In the genomic region with DNA sequence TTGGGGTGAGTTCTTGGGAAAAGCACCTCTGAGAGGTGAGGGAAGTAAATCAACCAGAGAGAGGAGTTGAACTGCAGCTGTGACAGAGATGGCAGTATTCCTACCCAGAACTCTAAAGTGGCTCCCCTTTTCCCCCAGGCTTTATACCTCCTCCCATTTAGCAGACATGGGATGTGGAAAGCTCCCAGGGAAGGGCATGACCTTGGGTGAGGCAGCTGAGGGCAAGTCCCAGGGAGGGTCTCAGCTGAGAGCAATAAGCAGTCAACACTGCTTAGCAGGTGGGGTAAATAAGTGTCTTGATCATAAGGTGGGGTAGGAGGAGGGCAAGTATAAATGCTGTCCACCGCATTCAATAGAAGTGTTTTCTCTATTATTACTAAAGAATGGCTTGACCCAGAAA, we compare ENCODE assay signal across 1 cellular context.
TF ChIP-seq lines count a peak whose summit lies in the region.

No MANE protein-coding gene starts in this region.

TF ChIP-seq in GM23338, 12 proteins besides CTCF, POLR2A, EP300 and RAD21 (continued from another document):
- TF ChIP-seq, protein P1, sequence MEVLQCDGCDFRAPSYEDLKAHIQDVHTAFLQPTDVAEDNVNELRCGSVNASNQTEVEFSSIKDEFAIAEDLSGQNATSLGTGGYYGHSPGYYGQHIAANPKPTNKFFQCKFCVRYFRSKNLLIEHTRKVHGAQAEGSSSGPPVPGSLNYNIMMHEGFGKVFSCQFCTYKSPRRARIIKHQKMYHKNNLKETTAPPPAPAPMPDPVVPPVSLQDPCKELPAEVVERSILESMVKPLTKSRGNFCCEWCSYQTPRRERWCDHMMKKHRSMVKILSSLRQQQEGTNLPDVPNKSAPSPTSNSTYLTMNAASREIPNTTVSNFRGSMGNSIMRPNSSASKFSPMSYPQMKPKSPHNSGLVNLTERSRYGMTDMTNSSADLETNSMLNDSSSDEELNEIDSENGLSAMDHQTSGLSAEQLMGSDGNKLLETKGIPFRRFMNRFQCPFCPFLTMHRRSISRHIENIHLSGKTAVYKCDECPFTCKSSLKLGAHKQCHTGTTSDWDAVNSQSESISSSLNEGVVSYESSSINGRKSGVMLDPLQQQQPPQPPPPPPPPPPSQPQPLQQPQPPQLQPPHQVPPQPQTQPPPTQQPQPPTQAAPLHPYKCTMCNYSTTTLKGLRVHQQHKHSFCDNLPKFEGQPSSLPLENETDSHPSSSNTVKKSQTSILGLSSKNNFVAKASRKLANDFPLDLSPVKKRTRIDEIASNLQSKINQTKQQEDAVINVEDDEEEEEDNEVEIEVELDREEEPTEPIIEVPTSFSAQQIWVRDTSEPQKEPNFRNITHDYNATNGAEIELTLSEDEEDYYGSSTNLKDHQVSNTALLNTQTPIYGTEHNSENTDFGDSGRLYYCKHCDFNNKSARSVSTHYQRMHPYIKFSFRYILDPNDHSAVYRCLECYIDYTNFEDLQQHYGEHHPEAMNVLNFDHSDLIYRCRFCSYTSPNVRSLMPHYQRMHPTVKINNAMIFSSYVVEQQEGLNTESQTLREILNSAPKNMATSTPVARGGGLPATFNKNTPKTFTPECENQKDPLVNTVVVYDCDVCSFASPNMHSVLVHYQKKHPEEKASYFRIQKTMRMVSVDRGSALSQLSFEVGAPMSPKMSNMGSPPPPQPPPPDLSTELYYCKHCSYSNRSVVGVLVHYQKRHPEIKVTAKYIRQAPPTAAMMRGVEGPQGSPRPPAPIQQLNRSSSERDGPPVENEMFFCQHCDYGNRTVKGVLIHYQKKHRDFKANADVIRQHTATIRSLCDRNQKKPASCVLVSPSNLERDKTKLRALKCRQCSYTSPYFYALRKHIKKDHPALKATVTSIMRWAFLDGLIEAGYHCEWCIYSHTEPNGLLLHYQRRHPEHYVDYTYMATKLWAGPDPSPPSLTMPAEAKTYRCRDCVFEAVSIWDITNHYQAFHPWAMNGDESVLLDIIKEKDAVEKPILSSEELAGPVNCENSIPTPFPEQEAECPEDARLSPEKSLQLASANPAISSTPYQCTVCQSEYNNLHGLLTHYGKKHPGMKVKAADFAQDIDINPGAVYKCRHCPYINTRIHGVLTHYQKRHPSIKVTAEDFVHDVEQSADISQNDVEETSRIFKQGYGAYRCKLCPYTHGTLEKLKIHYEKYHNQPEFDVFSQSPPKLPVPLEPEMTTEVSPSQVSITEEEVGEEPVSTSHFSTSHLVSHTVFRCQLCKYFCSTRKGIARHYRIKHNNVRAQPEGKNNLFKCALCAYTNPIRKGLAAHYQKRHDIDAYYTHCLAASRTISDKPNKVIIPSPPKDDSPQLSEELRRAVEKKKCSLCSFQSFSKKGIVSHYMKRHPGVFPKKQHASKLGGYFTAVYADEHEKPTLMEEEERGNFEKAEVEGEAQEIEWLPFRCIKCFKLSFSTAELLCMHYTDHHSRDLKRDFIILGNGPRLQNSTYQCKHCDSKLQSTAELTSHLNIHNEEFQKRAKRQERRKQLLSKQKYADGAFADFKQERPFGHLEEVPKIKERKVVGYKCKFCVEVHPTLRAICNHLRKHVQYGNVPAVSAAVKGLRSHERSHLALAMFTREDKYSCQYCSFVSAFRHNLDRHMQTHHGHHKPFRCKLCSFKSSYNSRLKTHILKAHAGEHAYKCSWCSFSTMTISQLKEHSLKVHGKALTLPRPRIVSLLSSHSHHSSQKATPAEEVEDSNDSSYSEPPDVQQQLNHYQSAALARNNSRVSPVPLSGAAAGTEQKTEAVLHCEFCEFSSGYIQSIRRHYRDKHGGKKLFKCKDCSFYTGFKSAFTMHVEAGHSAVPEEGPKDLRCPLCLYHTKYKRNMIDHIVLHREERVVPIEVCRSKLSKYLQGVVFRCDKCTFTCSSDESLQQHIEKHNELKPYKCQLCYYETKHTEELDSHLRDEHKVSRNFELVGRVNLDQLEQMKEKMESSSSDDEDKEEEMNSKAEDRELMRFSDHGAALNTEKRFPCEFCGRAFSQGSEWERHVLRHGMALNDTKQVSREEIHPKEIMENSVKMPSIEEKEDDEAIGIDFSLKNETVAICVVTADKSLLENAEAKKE (CRISPR knock-in tag; IDR thresholded peaks at IDR 0.05) = no peak
- no peak for TF ChIP-seq EZH2 (IDR thresholded peaks at IDR 0.05; ENCODE audit: low read depth, unreplicated experiment)
